In genomic region chr19:11598746-11599145, GRCh38 we compare ENCODE assay signal across 12 cellular contexts. TPM values are rescaled to one million over a fixed set of nuclear protein-coding genes. Genes with fewer than 3 reads are reported as not detected.
DNase-seq lines count a peak whose midpoint lies in the region; ATAC-seq and TF ChIP-seq lines count a peak whose summit lies in the region.
"Had no signal": no experiment of that assay in that cellular context is flagged by ENCODE, and none has a peak within 500 bp of the region (broad histone marks: within the 10 kb centered on the region; RNA-seq: fewer than 3 reads in every experiment).

No MANE protein-coding gene starts in this region.

- CTCF ChIA-PET in mammary epithelial cell (lab: Charles Lee; ENCODE audit: low non-redundant PET) = no interaction called here

- H3K4me1 ChIP-seq in ES-I3 (ENCODE audit: insufficient read depth, low read length) = no peaks in the 10 kb centered on the region
- H3K4me1 ChIP-seq in mammary epithelial cell (ENCODE audit: insufficient read depth, low read length) = no peaks in the 10 kb centered on the region

- ATAC-seq in GM19397 (IDR thresholded peaks at IDR 0.05; ENCODE audit: unreplicated experiment) = no peak

- intact Hi-C loops in mammary epithelial cell (cut with micrococcal nuclease) = no loop called here

- no peaks in the 10 kb centered on the region for H3K9me3 ChIP-seq in ES-I3 (ENCODE audit: control insufficient read depth, insufficient read depth, low read length)
- H3K9me3 ChIP-seq in MG63 = no peaks in the 10 kb centered on the region; the same call in 1 of the 2 replicates
- no peaks in the 10 kb centered on the region for H3K9me3 ChIP-seq in mammary epithelial cell (replicated peaks; ENCODE audit: insufficient read depth, low read length)
- H3K9me3 ChIP-seq in neural cell (ENCODE audit: low read length) = no peaks in the 10 kb centered on the region

- no peak for TF ChIP-seq CTCF in mammary epithelial cell (conservative IDR thresholded peaks at IDR 0.05 in 1 of 2, IDR thresholded peaks at IDR 0.05 in 1 of 2; ENCODE audit: extremely low read depth in 1 of 2, insufficient read depth in 1 of 2, low read depth in 1 of 2, low read length in 2 of 2)
- no peak for TF ChIP-seq CTCF in neural cell (IDR thresholded peaks at IDR 0.05; ENCODE audit: poor library complexity, severe bottlenecking)

- dilution Hi-C loops in mammary epithelial cell (cut with HindIII; ENCODE audit: low sequenced_read_pairs) = no loop called here

- H3K4me3 ChIP-seq in MG63 (peak overlapping the region; percentile 74), mammary epithelial cell (replicated peaks in 1 of 3; ENCODE audit: insufficient read depth in 1 of 3, low read depth in 2 of 3, low read length in 3 of 3) (peak overlapping the region in 1 of 3 experiments; percentile 84), neural cell (ENCODE audit: low read length) (peak overlapping the region; percentile 94)

- H2AFZ ChIP-seq in mammary epithelial cell (ENCODE audit: low read depth, low read length) (no peak overlapping the region), neural cell (ENCODE audit: low read depth, low read length) (no peak overlapping the region)

- H3K4me2 ChIP-seq in mammary epithelial cell (ENCODE audit: insufficient read depth, low read depth, low read length) (peak overlapping the region; percentile 89), neural cell (ENCODE audit: low read length) (peak overlapping the region; percentile 79)

- H3K9ac ChIP-seq in ES-I3 (ENCODE audit: low read depth, low read length) (0 out of 2 replicates have a peak overlapping the region, but pooled peaks have one; percentile 95), mammary epithelial cell (ENCODE audit: insufficient read depth, low read length) (no peak overlapping the region), neural cell (ENCODE audit: low read length) (peak overlapping the region; percentile 100)

- H3K27me3 ChIP-seq in MG63 (no peaks in the 10 kb centered on the region), mammary epithelial cell (ENCODE audit: insufficient read depth, low read length) (no peaks in the 10 kb centered on the region), neural cell (ENCODE audit: insufficient read depth, low read depth, low read length) (no peaks in the 10 kb centered on the region)
- H3K27me3 ChIP-seq: SJSA1 had no signal

- no peak for TF ChIP-seq RAD21 in neural cell (conservative IDR thresholded peaks at IDR 0.05)

- no peak for DNase-seq in MG63
- DNase-seq in mammary epithelial cell = no peak
- no peak for DNase-seq in EL
- DNase-seq in NCI-H187 treated with DMSO at 0.1 percent for 48 hours (lab: John Stamatoyannopoulos, UW) = no peak
- DNase-seq in stimulated activated CD4-positive, alpha-beta T cell treated with anti-CD3 and anti-CD28 coated beads, Interleukin-4, amount 100 ng/mL, for 24 hours = no peak
- DNase-seq: effector CD8-positive, alpha-beta T cell; islet precursor cell had no signal

- H3K27ac ChIP-seq in mammary epithelial cell (ENCODE audit: insufficient read depth, low read depth, low read length) (no peak overlapping the region), neural cell (ENCODE audit: low read length) (peak overlapping the region; percentile 99)
- H3K27ac ChIP-seq: SJSA1 had no signal

- H4K20me1 ChIP-seq in mammary epithelial cell (ENCODE audit: insufficient read depth, low read length) (no peaks in the 10 kb centered on the region), neural cell (ENCODE audit: insufficient read depth) (no peaks in the 10 kb centered on the region)

- peaks cover 9% of the 10 kb centered on the region; the same call in 1 of the 2 replicates for H3K36me3 ChIP-seq in ES-I3 (ENCODE audit: insufficient read depth, low read length)
- peaks cover 47% of the 10 kb centered on the region for H3K36me3 ChIP-seq in MG63
- no peaks in the 10 kb centered on the region for H3K36me3 ChIP-seq in mammary epithelial cell (ENCODE audit: insufficient read depth, low read length)
- H3K36me3 ChIP-seq in neural cell (ENCODE audit: insufficient read depth, low read length) = peaks cover 10% of the 10 kb centered on the region

- no peaks in the 10 kb centered on the region for H3F3A ChIP-seq in neural cell (ENCODE audit: insufficient read depth, low read length, poor library complexity, severe bottlenecking)

- WGBS in mammary epithelial cell (ENCODE audit: low coverage, missing lambda C conversion rate) = 67% methylated on average over 2 of the region's 2 CpGs

- no TSS peak for BruUV-seq in mammary epithelial cell (replicated peaks; lab: Mats Ljungman, UMichigan)

- TF ChIP-seq EP300 in neural cell (conservative IDR thresholded peaks at IDR 0.05; ENCODE audit: poor library complexity, severe bottlenecking) = no peak

- in situ Hi-C loops in mammary epithelial cell (cut with MboI; ENCODE audit: low sequenced_read_pairs in 2 of 2) = no loop called here

- no peaks in the 10 kb centered on the region for H3K9me2 ChIP-seq in neural cell (ENCODE audit: insufficient read depth, low read length)

- H3K79me2 ChIP-seq in mammary epithelial cell (ENCODE audit: insufficient read depth, low read length) (peaks cover 58% of the 10 kb centered on the region), neural cell (replicated peaks; ENCODE audit: insufficient read depth, low read length) (peaks cover 59% of the 10 kb centered on the region)

TF ChIP-seq in neural cell, 6 proteins besides CTCF, POLR2A, EP300 and RAD21:
- TF ChIP-seq POLR2AphosphoS5 (IDR thresholded peaks at IDR 0.05) (no peak), SMC3 (conservative IDR thresholded peaks at IDR 0.05; ENCODE audit: poor library complexity) (no peak), TAF1 (IDR thresholded peaks at IDR 0.05; ENCODE audit: low read depth) (no peak), MXI1 (conservative IDR thresholded peaks at IDR 0.05; ENCODE audit: poor library complexity, severe bottlenecking) (no peak), EZH2 (IDR thresholded peaks at IDR 0.05; ENCODE audit: borderline replicate concordance, insufficient read depth, low read length, poor library complexity, severe bottlenecking) (no peak)

RNA-seq across cellular contexts. Expression of gene ZNF627, which starts 1.5 kb away (rescaled TPM):
- total RNA-seq in MG63 (2014; rRNA removed; shearing (Covaris generic); ENCODE audit: low replicate concordance) = 32.4 and 33.2 TPM in 2 replicates
- total RNA-seq in mammary epithelial cell = 10 to 100 TPM in 1 of 2 donors, 1 to 10 TPM in 1; 7.4 to 18.5 TPM
- polyA plus RNA-seq in mammary epithelial cell = 4.3 TPM
- 3.7 TPM for polyA minus RNA-seq in mammary epithelial cell
- polyA plus RNA-seq in neural cell = 84.3 and 91.6 TPM in 2 replicates
- polyA minus RNA-seq in neural cell = 206 and 211 TPM in 2 replicates

RNA-seq across cellular contexts. Expression of gene ACP5, which starts 21.3 kb away (rescaled TPM):
- not detected in 2 replicates for total RNA-seq in MG63 (2014; rRNA removed; shearing (Covaris generic); ENCODE audit: low replicate concordance)
- total RNA-seq in mammary epithelial cell = 10 to 100 TPM in 1 of 2 donors, 1 to 10 TPM in 1; 9.8 to 12.0 TPM
- polyA plus RNA-seq in mammary epithelial cell (24.4 TPM), neural cell (not detected in 2 replicates)
- polyA minus RNA-seq in mammary epithelial cell (44.7 TPM), neural cell (not detected in 2 replicates)
- total RNA-seq: pulmonary artery endothelial cell, SJSA1 had no signal

RNA-seq across cellular contexts. Expression of gene ELOF1, which starts 39.7 kb away (rescaled TPM):
- total RNA-seq in MG63 (2014; rRNA removed; shearing (Covaris generic); ENCODE audit: low replicate concordance) = 51.6 and 111 TPM in 2 replicates
- 10 to 100 TPM; 34.7 to 71.2 TPM for total RNA-seq in mammary epithelial cell
- polyA plus RNA-seq in mammary epithelial cell (93.0 TPM), neural cell (38.0 and 64.8 TPM in 2 replicates)
- polyA minus RNA-seq in mammary epithelial cell (70.5 TPM), neural cell (25.6 and 27.1 TPM in 2 replicates)

Comparison
In these comparisons a context has a peak if more than half of its experiments do, and no peak if none do; other contexts are left out.
1. RNA of gene ACP5, which starts 21.3 kb away (total RNA-seq): 9.8 to 12.0 TPM in mammary epithelial cell; not detected in MG63; every median in the first group is over 10 times any median in the second.